Comparison of ENCODE assay signal across 15 cellular contexts in the genomic region with DNA sequence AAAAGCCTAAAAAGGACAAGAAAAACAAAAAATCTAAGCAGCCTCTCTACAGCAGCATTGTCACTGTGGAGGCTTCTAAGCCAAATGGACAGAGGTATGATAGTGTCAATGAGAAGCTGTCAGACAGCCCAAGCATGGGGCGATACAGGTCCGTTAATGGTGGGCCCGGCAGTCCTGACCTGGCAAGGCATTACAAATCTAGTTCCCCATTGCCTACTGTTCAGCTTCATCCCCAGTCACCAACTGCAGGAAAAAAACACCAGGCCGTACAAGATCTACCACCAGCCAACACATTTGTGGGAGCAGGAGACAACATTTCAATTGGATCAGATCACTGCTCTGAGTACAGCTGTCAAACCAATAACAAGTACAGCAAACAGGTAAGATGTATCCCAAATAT. TPM values are rescaled to one million over a fixed set of nuclear protein-coding genes. Genes with fewer than 3 reads are reported as not detected.
DNase-seq lines count a peak whose midpoint lies in the region; ATAC-seq and TF ChIP-seq lines count a peak whose summit lies in the region.
"Had no signal": no experiment of that assay in that cellular context is flagged by ENCODE, and none has a peak within 500 bp of the region (broad histone marks: within the 10 kb centered on the region; RNA-seq: fewer than 3 reads in every experiment).

No MANE protein-coding gene starts in this region.

- peak overlapping the region; percentile 65 for H3K4me3 ChIP-seq in DOHH2 (ENCODE audit: low read length)
- peak overlapping the region; percentile 62 for H3K4me3 ChIP-seq in astrocyte of the cerebellum (ENCODE audit: low read depth, low read length)
- peak overlapping the region; percentile 27 for H3K4me3 ChIP-seq in iPS-18a (ENCODE audit: low read length)

- H3K4me2 ChIP-seq in DOHH2 (ENCODE audit: low read length) = peak overlapping the region; percentile 47

- TF ChIP-seq CTCF in DOHH2 (IDR thresholded peaks at IDR 0.05; ENCODE audit: low read depth, low read length, poor library complexity, severe bottlenecking) = no peak
- TF ChIP-seq CTCF in astrocyte of the cerebellum (IDR thresholded peaks at IDR 0.05; ENCODE audit: low read depth, low read length, missing control alignments) = no peak

- peaks cover 30% of the 10 kb centered on the region for H3K36me3 ChIP-seq in DOHH2 (ENCODE audit: control insufficient read depth, low read length)
- no peaks in the 10 kb centered on the region for H3K36me3 ChIP-seq in iPS-18a (ENCODE audit: control insufficient read depth, low read depth, low read length)

- no peaks in the 10 kb centered on the region for H3K27me3 ChIP-seq in DOHH2 (ENCODE audit: control insufficient read depth, low read length)
- peaks cover 45% of the 10 kb centered on the region for H3K27me3 ChIP-seq in iPS-18a (ENCODE audit: control insufficient read depth, insufficient read depth, low read length)

- H3K27ac ChIP-seq in DOHH2 (ENCODE audit: low read depth, low read length) (no peak overlapping the region), iPS-18a (ENCODE audit: low read length) (no peak overlapping the region)

- H3K9me3 ChIP-seq in DOHH2 (ENCODE audit: control insufficient read depth, insufficient read depth, low read length) = peaks cover 8% of the 10 kb centered on the region; the same call in 1 of the 2 replicates
- H3K9me3 ChIP-seq in iPS-18a (ENCODE audit: control insufficient read depth, low read depth, low read length) = no peaks in the 10 kb centered on the region

- H3K4me1 ChIP-seq in DOHH2 (ENCODE audit: control insufficient read depth, low read length) (peaks cover 27% of the 10 kb centered on the region), iPS-18a (ENCODE audit: control insufficient read depth, low read depth, low read length) (peaks cover 7% of the 10 kb centered on the region)

- peaks cover 86% of the 10 kb centered on the region for H3K79me2 ChIP-seq in DOHH2 (ENCODE audit: control insufficient read depth, low read length)

- no peaks in the 10 kb centered on the region for H4K20me1 ChIP-seq in DOHH2 (ENCODE audit: control insufficient read depth, insufficient read depth, low read depth, low read length)

- H3F3A ChIP-seq in DOHH2 (ENCODE audit: control insufficient read depth, insufficient read depth) = peaks cover under 1% of the 10 kb centered on the region; the same call in 1 of the 2 replicates

- in situ Hi-C loops in astrocyte of the cerebellum (cut with HindIII; ENCODE audit: low sequenced_read_pairs) = no loop called here

- DNase-seq in astrocyte of the cerebellum (ENCODE audit: low read depth) = no peak
- peak; percentile 56 for DNase-seq in retina
- DNase-seq in NCI-H82 (lab: John Stamatoyannopoulos, UW) = no peak
- DNase-seq in NCI-H1694 (lab: John Stamatoyannopoulos, UW) = no peak
- no peak for DNase-seq in SK-N-DZ (ENCODE audit: low spot score)
- DNase-seq: activated CD4-positive, alpha-beta T cell treated with anti-CD3 and anti-CD28 coated beads, Interleukin-2, amount 10 ng/mL, durations not matched to agents 7 days and 5 days; DND-41; immature natural killer cell; natural killer cell; NCI-H2171 treated with DMSO at 0.1 percent for 48 hours; PC-3 had no signal

- no peak for ATAC-seq in GM19324 (IDR thresholded peaks at IDR 0.05; ENCODE audit: low FRiP score, unreplicated experiment)
- ATAC-seq: GM23338, natural killer cell, PC-3 had no signal

- H3K9ac ChIP-seq in iPS-18a (ENCODE audit: low read length) = no peak overlapping the region

- no peaks in the 10 kb centered on the region for H3K9me2 ChIP-seq in DOHH2 (replicated peaks; ENCODE audit: control insufficient read depth, low read length)

RNA-seq across cellular contexts. Expression of a gene that starts 4.0 kb away (rescaled TPM):
- polyA plus RNA-seq in SK-N-DZ (2014; cell fraction: cytosol; rRNA removed) = 4.1 and 4.5 TPM in 2 replicates
- 2.9 TPM in 2 replicates for polyA plus RNA-seq in SK-N-DZ (2014; cell fraction: nucleus; rRNA removed)
- polyA plus RNA-seq: immature natural killer cell had no signal
